13 cellular contexts compared by ENCODE assay signal in the genomic region with DNA sequence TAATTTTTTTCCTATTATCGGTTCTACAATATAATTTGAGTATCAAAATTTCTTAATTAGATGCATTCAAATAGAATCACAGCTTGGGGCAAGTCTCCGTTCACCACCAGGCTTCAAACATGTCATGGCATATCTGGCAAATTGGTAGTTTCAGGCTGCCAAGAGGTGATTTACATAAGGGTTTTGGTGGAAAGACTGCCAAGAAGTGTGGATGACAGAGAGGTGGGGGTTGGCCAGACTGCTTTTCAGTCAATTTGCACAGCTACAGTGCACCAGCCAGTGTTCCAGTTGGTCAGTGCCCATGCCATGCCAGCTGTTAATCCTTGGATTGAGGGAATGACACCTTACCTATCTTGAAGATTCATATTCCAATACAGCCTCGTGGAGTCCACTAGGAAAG. TPM values are rescaled to one million over a fixed set of nuclear protein-coding genes. Genes with fewer than 3 reads are reported as not detected.
DNase-seq lines count a peak whose midpoint lies in the region; ATAC-seq, FAIRE-seq and TF ChIP-seq lines count a peak whose summit lies in the region.
"Had no signal": no experiment of that assay in that cellular context is flagged by ENCODE, and none has a peak within 500 bp of the region (broad histone marks: within the 10 kb centered on the region; RNA-seq: fewer than 3 reads in every experiment).

No MANE protein-coding gene starts in this region.

- TF ChIP-seq POLR2A in GM12878 (IDR thresholded peaks at IDR 0.05; ENCODE audit: low read depth, low read length) (no peak), right lobe of liver (IDR thresholded peaks at IDR 0.05) (no peak), esophagus muscularis mucosa (IDR thresholded peaks at IDR 0.05; ENCODE audit: low read depth) (no peak)

- peak overlapping the region; percentile 63 for H3K4me2 ChIP-seq in GM12878 (ENCODE audit: control insufficient read depth, insufficient read depth)

- TF ChIP-seq RAD21 in GM12878 (IDR thresholded peaks at IDR 0.05; ENCODE audit: insufficient read depth, low read depth, low read length) = no peak

- POLR2A ChIA-PET in GM12878 (lab: Charles Lee) = no interaction called here

- in situ Hi-C loops in G401 (cut with HindIII; ENCODE audit: low sequenced_read_pairs) (no loop called here), GM12878 (cut with MboI) (no loop called here)

- H3K9ac ChIP-seq in GM12878 (ENCODE audit: control insufficient read depth, insufficient read depth, low read length) = no peak overlapping the region

- FAIRE-seq in GM12878 (lab: Jason Lieb, UNC) = no peak
- FAIRE-seq: endometrium, H54 had no signal

- H2AFZ ChIP-seq in GM12878 (ENCODE audit: control insufficient read depth, low read depth, low read length) = peak overlapping the region; percentile 35; the same call in 1 of the 2 replicates

- ATAC-seq in GM12878 (peak; percentile 43), right lobe of liver (peak; percentile 95 to 99 (median 98))
- ATAC-seq: natural killer cell; stimulated activated naive B cell treated with anti-CD40 and anti-IgM and Interleukin-4, amounts not matched to agents 10 μg/mL and 1 μg/mL and 100 μg/mL, for 72 hours had no signal

- H3K27ac ChIP-seq in GM12878 (ENCODE audit: control insufficient read depth, insufficient read depth) = no peak overlapping the region
- peak overlapping the region in 1 of 3 donors; percentile 41 for H3K27ac ChIP-seq in right lobe of liver
- no peak overlapping the region for H3K27ac ChIP-seq in esophagus muscularis mucosa (replicated peaks in 1 of 4)

- BruUV-seq in GM12878 (replicated peaks; lab: Mats Ljungman, UMichigan) = no TSS peak

- no peaks in the 10 kb centered on the region for H3K36me3 ChIP-seq in GM12878 (ENCODE audit: control insufficient read depth in 2 of 2, insufficient read depth in 2 of 2, low read length in 1 of 2)
- H3K36me3 ChIP-seq in right lobe of liver = no peaks in the 10 kb centered on the region
- no peaks in the 10 kb centered on the region for H3K36me3 ChIP-seq in esophagus muscularis mucosa

- peaks cover 18% of the 10 kb centered on the region for H3K4me1 ChIP-seq in GM12878 (ENCODE audit: control insufficient read depth, insufficient read depth, low read length)
- H3K4me1 ChIP-seq in right lobe of liver = peaks cover 0 to 14% (median 0%) of the 10 kb centered on the region in 4 donors
- peaks cover 0 to 2% (median 0%) of the 10 kb centered on the region in 4 donors for H3K4me1 ChIP-seq in esophagus muscularis mucosa

- WGBS in GM12878 (ENCODE audit: insufficient coverage, insufficient replicate concordance, low lambda C conversion rate, missing lambda C conversion rate) = 0% methylated on average over 3 of the region's 3 CpGs
- WGBS in right lobe of liver (ENCODE audit: insufficient coverage, low coverage, low lambda C conversion rate, missing lambda C conversion rate) = 64% methylated on average over 3 of the region's 3 CpGs
- 74% methylated on average over 3 of the region's 3 CpGs for WGBS in esophagus muscularis mucosa

- intact Hi-C loops in GM12878 (cut with micrococcal nuclease; ENCODE audit: unreplicated experiment) = no loop called here
- intact Hi-C loops in right lobe of liver (cut with DNase I) = no loop called here
- intact Hi-C loops in esophagus muscularis mucosa (cut with DNase I) = no loop called here

- DNase-seq in G401 (ENCODE audit: low spot score) (peak; percentile 90), NCI-H1105 treated with DMSO at 0.1 percent for 48 hours (lab: John Stamatoyannopoulos, UW) (peak; percentile 99), GM12878 (ENCODE audit: low read depth, low spot score) (no peak), right lobe of liver (peak in 1 of 3 donors; percentile 68), esophagus muscularis mucosa (ENCODE audit: extremely low spot score) (no peak), SKM-1 treated with dmso at 0.1 percent for 144 hours (lab: John Stamatoyannopoulos, UW; ENCODE audit: unreplicated experiment) (no peak), NCI-H1417 treated with DMSO at 0.1 percent for 48 hours (lab: John Stamatoyannopoulos, UW) (no peak)
- no peak for DNase-seq in activated naive CD4-positive, alpha-beta T cell treated with anti-CD3 and anti-CD28 coated beads, Interleukin-2, amount 50 U/mL, for 16 hours
- DNase-seq: natural killer cell; stimulated activated CD4-positive, alpha-beta T cell treated with anti-CD3 and anti-CD28 coated beads, Interleukin-4, amount 100 ng/mL, for 24 hours; stimulated activated naive B cell treated with anti-CD40 and anti-IgM and Interleukin-4, amounts not matched to agents 10 μg/mL and 1 μg/mL and 100 μg/mL, for 72 hours had no signal

- SMC1A ChIA-PET in GM12878 (lab: Charles Lee; ENCODE audit: uncharacterized antibody, unreplicated experiment) = interaction anchor here (0.6 to 0.7 kb wide), 2 partner anchors 150 to 1740 kb away, joined by 3 read pairs; no protein-coding TSS in a partner anchor

- H3K9me3 ChIP-seq in GM12878 (replicated peaks; ENCODE audit: control insufficient read depth, insufficient read depth, low read length) (no peaks in the 10 kb centered on the region; the same call in 2 of the 3 replicates), right lobe of liver (no peaks in the 10 kb centered on the region), esophagus muscularis mucosa (no peaks in the 10 kb centered on the region)

- TF ChIP-seq CTCF in GM12878 (IDR thresholded peaks at IDR 0.05 in 2 of 3, conservative IDR thresholded peaks at IDR 0.05 in 1 of 3; ENCODE audit: control insufficient read depth in 2 of 3, extremely low read depth in 1 of 3, insufficient read depth in 1 of 3, low read depth in 3 of 3, low read length in 3 of 3) = no peak
- TF ChIP-seq CTCF in right lobe of liver (IDR thresholded peaks at IDR 0.05) = no peak
- no peak for TF ChIP-seq CTCF in esophagus muscularis mucosa (IDR thresholded peaks at IDR 0.05)

- H3K4me3 ChIP-seq in GM12878 = no peak overlapping the region
- no peak overlapping the region for H3K4me3 ChIP-seq in right lobe of liver
- H3K4me3 ChIP-seq in esophagus muscularis mucosa = no peak overlapping the region

- TF ChIP-seq EP300 in GM12878 (IDR thresholded peaks at IDR 0.05; ENCODE audit: borderline replicate concordance in 1 of 2, control insufficient read depth in 1 of 2, low read depth in 2 of 2, low read length in 2 of 2) (no peak), esophagus muscularis mucosa (IDR thresholded peaks at IDR 0.05) (no peak)

- CTCF ChIA-PET in GM12878 (lab: Yijun Ruan, JAX) = interaction anchor here (0.7 to 1.3 kb wide), 2 partner anchors 45 to 351 kb away, joined by 3 to 4 read pairs; no protein-coding TSS in a partner anchor

- no peaks in the 10 kb centered on the region for H3K27me3 ChIP-seq in GM12878 (replicated peaks in 1 of 2; ENCODE audit: control insufficient read depth in 2 of 2, insufficient read depth in 2 of 2, low read length in 1 of 2)
- H3K27me3 ChIP-seq in right lobe of liver = no peaks in the 10 kb centered on the region
- H3K27me3 ChIP-seq in esophagus muscularis mucosa = no peaks in the 10 kb centered on the region

- H3K79me2 ChIP-seq in GM12878 (ENCODE audit: control insufficient read depth, insufficient read depth, low read length) = no peaks in the 10 kb centered on the region; the same call in none of the 2 replicates

- no peaks in the 10 kb centered on the region for H4K20me1 ChIP-seq in GM12878 (ENCODE audit: control insufficient read depth, insufficient read depth)

- RAD21 ChIA-PET in GM12878 (lab: Charles Lee; ENCODE audit: unreplicated experiment) = interaction anchor here (0.7 to 0.8 kb wide), 2 partner anchors 211 to 439 kb away, joined by 3 read pairs; no protein-coding TSS in a partner anchor

TF ChIP-seq in GM12878, 131 proteins besides CTCF, POLR2A, EP300 and RAD21 (continues in another document):
- TF ChIP-seq FOXK2 (IDR thresholded peaks at IDR 0.05) (no peak), IRF4 (IDR thresholded peaks at IDR 0.05; ENCODE audit: low read depth, low read length) (no peak), NFYA (IDR thresholded peaks at IDR 0.05; ENCODE audit: borderline replicate concordance, low read depth, low read length) (no peak), HDAC6 (IDR thresholded peaks at IDR 0.05; ENCODE audit: unreplicated experiment) (no peak), BRCA1 (IDR thresholded peaks at IDR 0.05; ENCODE audit: low read depth, low read length) (no peak), TCF12 (IDR thresholded peaks at IDR 0.05; ENCODE audit: low read depth, low read length) (no peak), ZSCAN29 (IDR thresholded peaks at IDR 0.05) (no peak), BHLHE40 (IDR thresholded peaks at IDR 0.05; ENCODE audit: borderline replicate concordance in 1 of 2, low read depth in 2 of 2, low read length in 1 of 2) (no peak), POLR2AphosphoS5 (IDR thresholded peaks at IDR 0.05; ENCODE audit: low read length) (no peak), SIN3A (IDR thresholded peaks at IDR 0.05; ENCODE audit: low read depth, low read length) (no peak), NR2F1 (conservative IDR thresholded peaks at IDR 0.05) (no peak)

RNA-seq across cellular contexts. Expression of gene GSK3B, which starts 8.4 kb away (rescaled TPM):
- 22.7 and 33.8 TPM in 2 replicates for total RNA-seq in G401 (2014; rRNA removed; shearing (Covaris generic))
- total RNA-seq in GM12878 (2013; cell fraction: nucleolus; rRNA removed) = 126 and 127 TPM in 2 replicates
- total RNA-seq in GM12878 (2014; rRNA removed) (28.0 and 29.4 TPM in 2 replicates), GM12878 (2014; rRNA removed; fragmentation: Illumina TruSeq; extraction: Trizol) (39.4 and 39.6 TPM in 2 replicates), GM12878 (2021) (43.9 and 44.5 TPM in 2 replicates), right lobe of liver (10 to 100 TPM; 14.4 to 19.4 (median 18.4) TPM), esophagus muscularis mucosa (10 to 100 TPM; 30.3 to 35.4 (median 31.3) TPM)
- polyA plus RNA-seq in GM12878 (2011; ENCODE audit: low read depth) = 12.9 TPM
- polyA plus RNA-seq in GM12878 (2011; rRNA removed) (49.8 and 51.6 TPM in 2 replicates), GM12878 (2014; fragmentation: Illumina TruSeq; extraction: Trizol) (41.5 and 43.3 TPM in 2 replicates), GM12878 (2014; fragmentation: Nextera tagmentation; extraction: Ambion mirVana) (1 to 10 TPM; 8.5 to 8.8 TPM), GM12878 (2014; rRNA removed) (17.3 and 23.1 TPM in 2 replicates), GM12878 (2016; fragmentation: Nextera tagmentation; extraction: Ambion mirVana) (10 to 100 TPM; 20.2 to 21.9 TPM)
- 29.6 and 31.9 TPM in 2 replicates for polyA plus RNA-seq in GM12878 (2011; cell fraction: cytosol; rRNA removed)
- polyA plus RNA-seq in GM12878 (2011; cell fraction: nucleus; rRNA removed) = 20.8 and 21.6 TPM in 2 replicates
- 20.5 and 22.8 TPM in 2 replicates for polyA plus RNA-seq in GM12878 (2012)
- 83.0 and 113 TPM in 2 replicates for polyA minus RNA-seq in GM12878 (2011; rRNA and poly(A)+ RNA removed)
- polyA minus RNA-seq in GM12878 (2011; cell fraction: cytosol; rRNA and poly(A)+ RNA removed) = 36.4 and 56.3 TPM in 2 replicates
- polyA minus RNA-seq in GM12878 (2011; cell fraction: nucleus; rRNA and poly(A)+ RNA removed) = 46.9 and 65.3 TPM in 2 replicates

Comparison
In these comparisons a context has a peak if more than half of its experiments do, and no peak if none do; other contexts are left out.
1. DNase-seq: peak in G401 (single experiment) and NCI-H1105 treated with DMSO at 0.1 percent for 48 hours (single experiment); none in GM12878 (single experiment), activated naive CD4-positive, alpha-beta T cell treated with anti-CD3 and anti-CD28 coated beads, Interleukin-2, amount 50 U/mL, for 16 hours (single experiment), esophagus muscularis mucosa (single experiment), SKM-1 treated with dmso at 0.1 percent for 144 hours (single experiment) and NCI-H1417 treated with DMSO at 0.1 percent for 48 hours (single experiment).